In the genomic region with DNA sequence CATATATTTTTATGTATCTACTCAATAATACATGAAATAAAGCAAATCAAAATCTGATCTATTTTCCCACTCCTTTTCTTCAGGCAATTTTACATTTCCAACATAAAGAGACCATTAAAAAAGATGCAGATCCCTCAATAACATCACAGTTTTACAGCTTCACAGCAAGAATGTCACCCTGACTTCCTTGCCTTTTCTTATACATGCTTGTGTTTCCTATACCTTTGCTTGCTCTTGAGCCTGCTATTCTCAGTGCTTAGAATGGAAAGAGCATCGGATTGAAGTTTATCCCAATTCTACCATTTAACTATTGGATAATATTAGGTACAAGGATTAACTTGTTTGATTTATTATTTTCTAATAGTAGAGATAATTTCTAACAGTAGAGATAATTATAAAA, we compare ENCODE assay signal across 33 cellular contexts.
"Had no signal": no experiment of that assay in that cellular context is flagged by ENCODE, and none has a peak within 500 bp of the region (broad histone marks: within the 10 kb centered on the region; RNA-seq: fewer than 3 reads in every experiment).

No MANE protein-coding gene starts in this region.

- H3K27ac ChIP-seq: adrenal gland, body of pancreas, brain microvascular endothelial cell, breast epithelium, VCaP had no signal

- H3K4me3 ChIP-seq: adrenal gland, body of pancreas, breast epithelium had no signal

- H3K27me3 ChIP-seq: adrenal gland, body of pancreas, brain microvascular endothelial cell, breast epithelium had no signal

- H3K4me1 ChIP-seq: adrenal gland, body of pancreas, breast epithelium had no signal

- H3K9me3 ChIP-seq: adrenal gland, body of pancreas, breast epithelium had no signal

- ATAC-seq: activated CD4-positive, alpha-beta T cell treated with anti-CD3 and anti-CD28 coated beads for 36 hours; activated CD4-positive, CD25-positive, alpha-beta regulatory T cell treated with anti-CD3 and anti-CD28 coated beads, Interleukin-2, amount 50 U/mL, for 24 hours; activated CD8-positive, alpha-beta memory T cell treated with anti-CD3 and anti-CD28 coated beads, Interleukin-2, amount 10 ng/mL, durations not matched to agents 7 days and 5 days; activated CD8-positive, alpha-beta T cell treated with anti-CD3 and anti-CD28 coated beads, Interleukin-2, amount 10 ng/mL, durations not matched to agents 7 days and 5 days; activated naive CD4-positive, alpha-beta T cell treated with anti-CD3 and anti-CD28 coated beads, Interleukin-2, amount 50 U/mL, for 72 hours; body of pancreas had no signal

- DNase-seq: activated CD4-positive, alpha-beta memory T cell treated with anti-CD3 and anti-CD28 coated beads, Interleukin-2, amount 10 ng/mL, durations not matched to agents 7 days and 5 days; activated CD4-positive, alpha-beta T cell treated with anti-CD3 and anti-CD28 coated beads for 1 hour; activated CD4-positive, alpha-beta T cell treated with anti-CD3 and anti-CD28 coated beads for 36 hours; activated CD4-positive, alpha-beta T cell treated with anti-CD3 and anti-CD28 coated beads for 48 hours; activated CD4-positive, alpha-beta T cell treated with anti-CD3 and anti-CD28 coated beads, Interleukin-2, amount 10 ng/mL, durations not matched to agents 7 days and 5 days; activated CD4-positive, alpha-beta T cell treated with anti-CD3 and anti-CD28 coated beads, Interleukin-2, amount 50 U/mL, for 48 hours; activated CD4-positive, CD25-positive, alpha-beta regulatory T cell; activated CD8-positive, alpha-beta memory T cell treated with anti-CD3 and anti-CD28 coated beads for 24 hours; activated CD8-positive, alpha-beta memory T cell treated with anti-CD3 and anti-CD28 coated beads, Interleukin-2, amount 10 ng/mL, durations not matched to agents 7 days and 5 days; activated CD8-positive, alpha-beta memory T cell treated with anti-CD3 and anti-CD28 coated beads, Interleukin-2, amount 50 U/mL, for 48 hours; activated CD8-positive, alpha-beta T cell treated with anti-CD3 and anti-CD28 coated beads, Interleukin-2, amount 10 ng/mL, durations not matched to agents 7 days and 5 days; activated effector memory CD4-positive, alpha-beta T cell treated with Interleukin-2 at 50 U/mL for 16 hours; activated gamma-delta T cell; activated naive CD4-positive, alpha-beta T cell treated with anti-CD3 and anti-CD28 coated beads, Interleukin-2, amount 50 U/mL, for 16 hours; activated naive CD4-positive, alpha-beta T cell treated with Interleukin-2 at 50 U/mL for 16 hours; activated naive CD8-positive, alpha-beta T cell treated with anti-CD3 and anti-CD28 coated beads for 36 hours; activated T-cell treated with anti-CD3 and anti-CD28 coated beads, Interleukin-2, amount 50 U/mL, for 24 hours; activated T-cell treated with anti-CD3 and anti-CD28 coated beads, Interleukin-2, amount 50 U/mL, for 48 hours; adrenal gland; amniotic stem cell; aorta; body of pancreas; brain microvascular endothelial cell; central memory CD4-positive, alpha-beta T cell; T-helper 1 cell; T-helper 2 cell; T-helper 9 cell had no signal

- H3K36me3 ChIP-seq: adrenal gland, brain microvascular endothelial cell, breast epithelium had no signal

- FAIRE-seq: astrocyte, TTC549 had no signal
